19 cellular contexts compared by ENCODE assay signal in the genomic region with DNA sequence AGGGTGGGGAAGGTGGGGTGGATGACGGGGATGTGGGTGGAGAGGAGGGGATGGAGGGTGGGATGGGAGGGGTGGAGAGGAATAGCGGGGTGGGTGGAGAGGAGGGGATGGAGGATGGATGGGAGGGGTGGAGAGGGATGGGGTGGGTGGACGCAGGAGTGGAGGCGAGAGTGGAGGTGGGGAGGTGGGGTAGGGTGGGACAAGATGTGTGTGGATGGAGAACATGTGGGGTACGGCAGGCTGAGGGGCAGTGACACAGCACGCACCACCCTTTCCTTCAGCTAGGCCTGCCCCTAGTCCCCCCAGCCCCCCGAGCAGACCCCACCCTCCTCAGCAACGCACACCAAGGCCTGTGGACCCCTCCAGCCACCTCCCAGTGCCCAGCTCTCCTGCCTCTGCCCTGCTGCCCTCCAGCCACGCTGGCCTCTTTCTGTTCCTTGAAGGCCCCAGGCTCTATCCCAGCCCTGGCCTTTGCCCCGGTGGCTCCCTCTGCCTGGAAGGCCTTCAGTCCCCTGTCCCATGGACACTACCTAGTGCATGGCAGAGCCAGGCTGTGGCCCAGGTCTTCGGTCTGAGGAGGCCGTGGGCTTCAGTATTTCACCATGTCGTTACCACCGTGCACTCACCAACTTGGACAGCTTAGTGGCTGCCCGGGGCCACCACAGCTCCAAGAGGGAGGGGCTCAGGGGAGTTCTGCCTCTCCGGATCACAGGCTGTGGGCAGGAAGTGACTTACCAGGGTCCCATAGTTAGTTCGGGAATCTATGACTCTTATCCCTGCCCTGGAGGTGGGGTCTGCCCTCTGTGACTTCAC.
DNase-seq lines count a peak whose midpoint lies in the region; ATAC-seq, FAIRE-seq and TF ChIP-seq lines count a peak whose summit lies in the region.
"Had no signal": no experiment of that assay in that cellular context is flagged by ENCODE, and none has a peak within 500 bp of the region (broad histone marks: within the 10 kb centered on the region; RNA-seq: fewer than 3 reads in every experiment).

No MANE protein-coding gene starts in this region.

- no peak overlapping the region for H2BK120ac ChIP-seq in H9 (ENCODE audit: low read depth, low read length, poor library complexity, severe bottlenecking)

- in situ Hi-C loops in HepG2 (cut with HindIII; ENCODE audit: extremely low pct_ligation_motif_present, low pct_unique_long_range_greater_than_20kb), result no loop called here

- no peak overlapping the region for H2AK5ac ChIP-seq in H9 (ENCODE audit: insufficient read length, low read length)

- no peak overlapping the region for H3K56ac ChIP-seq in H9 (ENCODE audit: insufficient read length, low read depth, low read length)

- no peak overlapping the region for H2BK5ac ChIP-seq in H9 (ENCODE audit: insufficient read length, low read length)

- no peak overlapping the region for H3T11ph ChIP-seq in H9 (ENCODE audit: low read length)

- CTCF ChIA-PET in PC-3 (lab: Charles Lee), result no interaction called here
- CTCF ChIA-PET in HepG2 (lab: Yijun Ruan, JAX; ENCODE audit: low intra/inter-chr PET ratio, low total read pairs), result no interaction called here

- no peak overlapping the region for H3K14ac ChIP-seq in H9 (ENCODE audit: insufficient read depth, low read length)

- H2BK15ac ChIP-seq in H9 (ENCODE audit: low read depth, low read length), result no peak overlapping the region

- no peaks in the 10 kb centered on the region for H3K9me3 ChIP-seq in H9 (ENCODE audit: control insufficient read depth, low read depth, low read length)
- no peaks in the 10 kb centered on the region for H3K9me3 ChIP-seq in PC-3 (ENCODE audit: low read length)
- no peaks in the 10 kb centered on the region for H3K9me3 ChIP-seq in HepG2 (ENCODE audit: low read length)
- H3K9me3 ChIP-seq in upper lobe of left lung, result no peaks in the 10 kb centered on the region
- H3K9me3 ChIP-seq: HAP-1 had no signal

- H3K79me2 ChIP-seq in H9 (ENCODE audit: insufficient read depth, low read length) (no peaks in the 10 kb centered on the region), PC-3 (ENCODE audit: low read length) (no peaks in the 10 kb centered on the region), HepG2 (ENCODE audit: insufficient read depth, low read length) (no peaks in the 10 kb centered on the region)

- H3K9me2 ChIP-seq in PC-3 (replicated peaks; ENCODE audit: low read length), result no peaks in the 10 kb centered on the region

- no peaks in the 10 kb centered on the region for H3K79me1 ChIP-seq in H9 (ENCODE audit: insufficient read depth, low read depth, low read length, poor library complexity, severe bottlenecking)

- no peaks in the 10 kb centered on the region for H3K27me3 ChIP-seq in H9 (ENCODE audit: insufficient read depth, low read length)
- H3K27me3 ChIP-seq in PC-3 (ENCODE audit: low read length), result no peaks in the 10 kb centered on the region
- peaks cover 2 to 42% of the 10 kb centered on the region in 2 experiments; a peak in 3 of 5 replicates for H3K27me3 ChIP-seq in HepG2 (ENCODE audit: control insufficient read depth in 1 of 2, insufficient read depth in 2 of 2, low read length in 2 of 2)
- H3K27me3 ChIP-seq in upper lobe of left lung, result no peaks in the 10 kb centered on the region

- H4K20me1 ChIP-seq in H9 (ENCODE audit: control insufficient read depth, insufficient read depth, insufficient read length) (no peaks in the 10 kb centered on the region), PC-3 (ENCODE audit: low read length) (no peaks in the 10 kb centered on the region), HepG2 (ENCODE audit: insufficient read depth, low read length) (no peaks in the 10 kb centered on the region)

- no peak overlapping the region for H4K8ac ChIP-seq in H9 (replicated peaks; ENCODE audit: insufficient read length, low read depth, low read length)

- H3K9me3 Mint-ChIP-seq in H9, result peaks cover 0 to 5% of the 10 kb centered on the region in 2 experiments; a peak in 2 of 5 replicates

- H2BK12ac ChIP-seq in H9 (ENCODE audit: insufficient read length, low read depth, low read length), result no peak overlapping the region

- H3K27me3 Mint-ChIP-seq in H9 (ENCODE audit: low read depth), result no peaks in the 10 kb centered on the region

- no TSS peak for BruUV-seq in PC-3 (replicated peaks; lab: Mats Ljungman, UMichigan)
- no TSS peak for BruUV-seq in HepG2 (replicated peaks; lab: Mats Ljungman, UMichigan)

- TF ChIP-seq POLR2A in HepG2 (IDR thresholded peaks at IDR 0.05; ENCODE audit: insufficient read depth in 1 of 2, low read depth in 2 of 2, low read length in 2 of 2), result no peak
- TF ChIP-seq POLR2A in upper lobe of left lung (IDR thresholded peaks at IDR 0.05), result no peak

- H3K27ac Mint-ChIP-seq in H9, result peak overlapping the region in 1 of 3 experiments; percentile 96; a peak in 2 of 7 replicates

- ATAC-seq in PC-3 (no peak), HepG2 (peak; percentile 21; the same call in 2 of the 3 replicates), upper lobe of left lung (ENCODE audit: low FRiP score in 2 of 2) (no peak), Right ventricle myocardium superior (ENCODE audit: poor library complexity) (no peak), HG02642 (IDR thresholded peaks at IDR 0.05; ENCODE audit: poor library complexity, unreplicated experiment) (no peak)
- ATAC-seq: Panc1 had no signal

- 100% methylated on average over 1 of the region's 17 CpGs for WGBS in H9 (ENCODE audit: extremely low coverage, insufficient read length, low lambda C conversion rate)
- WGBS in HepG2 (ENCODE audit: low lambda C conversion rate), result 5% methylated on average over 17 of the region's 17 CpGs
- WGBS in upper lobe of left lung, 2 donors, result 82 to 89% methylated on average over 14 to 15 of the region's 17 CpGs

- no peaks in the 10 kb centered on the region; the same call in 1 of the 2 replicates for H3K4me1 ChIP-seq in H9 (ENCODE audit: insufficient read depth, low read length)
- H3K4me1 ChIP-seq in PC-3 (ENCODE audit: insufficient read depth, low read length), result peaks cover 22% of the 10 kb centered on the region
- no peaks in the 10 kb centered on the region for H3K4me1 ChIP-seq in HepG2 (ENCODE audit: insufficient read depth, low read length)
- no peaks in the 10 kb centered on the region for H3K4me1 ChIP-seq in upper lobe of left lung
- H3K4me1 ChIP-seq: HAP-1 had no signal

- no peak overlapping the region for H3K4ac ChIP-seq in H9 (ENCODE audit: low read depth, low read length)

- H3K4me3 ChIP-seq in PC-3 (ENCODE audit: low read length) (no peak overlapping the region), HepG2 (replicated peaks in 1 of 3; ENCODE audit: insufficient read depth in 1 of 3, low read depth in 2 of 3, low read length in 3 of 3) (no peak overlapping the region), upper lobe of left lung (no peak overlapping the region)
- H3K4me3 ChIP-seq: HAP-1 had no signal

- intact Hi-C loops in PC-3 (cut with micrococcal nuclease) (no loop called here), HepG2 (cut with micrococcal nuclease; ENCODE audit: unreplicated experiment) (no loop called here), Right ventricle myocardium superior (cut with DNase I) (no loop called here)

- no peaks in the 10 kb centered on the region for H3K36me3 ChIP-seq in PC-3 (ENCODE audit: low read depth, low read length)
- H3K36me3 ChIP-seq in HepG2 (replicated peaks in 1 of 2; ENCODE audit: control insufficient read depth in 1 of 2, insufficient read depth in 2 of 2, low read length in 2 of 2), result no peaks in the 10 kb centered on the region
- no peaks in the 10 kb centered on the region for H3K36me3 ChIP-seq in upper lobe of left lung
- H3K36me3 ChIP-seq: HAP-1 had no signal

- H3K9ac ChIP-seq in H9 (ENCODE audit: extremely low read depth, insufficient read length, low read length), result no peak overlapping the region
- no peak overlapping the region for H3K9ac ChIP-seq in PC-3 (ENCODE audit: low read length)
- no peak overlapping the region for H3K9ac ChIP-seq in HepG2 (ENCODE audit: insufficient read depth, low read depth, low read length)

- DNase-seq in H9 (peak; percentile 27), PC-3 (peak; percentile 36), HepG2 (ENCODE audit: low spot score) (no peak), upper lobe of left lung (peak; percentile 8 to 52), kidney glomerular epithelial cell (lab: John Stamatoyannopoulos, UW) (no peak), Right ventricle myocardium superior (no peak)
- DNase-seq: COR-L47, DMS53, IMR-90, Karpas-422, MM.1S, NCI-H1105, NCI-H1694, NCI-H524, SHP77 treated with DMSO at 0.1 percent for 48 hours had no signal

- no peak overlapping the region for H2AFZ ChIP-seq in H9 (ENCODE audit: low read length)
- H2AFZ ChIP-seq in PC-3 (ENCODE audit: low read length), result no peak overlapping the region
- no peak overlapping the region for H2AFZ ChIP-seq in HepG2 (ENCODE audit: low read length)

- no peaks in the 10 kb centered on the region for H3K36me3 Mint-ChIP-seq in H9 (ENCODE audit: insufficient read depth in 1 of 3, low read depth in 3 of 3)

- no peak for TF ChIP-seq RAD21 in HepG2 (CRISPR knock-in tag; IDR thresholded peaks at IDR 0.05)

- H4K91ac ChIP-seq in H9 (ENCODE audit: insufficient read length, low read depth, low read length), result no peak overlapping the region

- H3K23ac ChIP-seq in H9 (ENCODE audit: insufficient read length, low read depth, low read length), result no peak overlapping the region

- H3K4me3 Mint-ChIP-seq in H9, result no peak overlapping the region

- POLR2A ChIA-PET in PC-3 (lab: Charles Lee; ENCODE audit: unreplicated experiment) (no interaction called here), HepG2 (lab: Yijun Ruan, JAX) (no interaction called here)

- H2BK20ac ChIP-seq in H9 (ENCODE audit: low read depth, low read length, poor library complexity, severe bottlenecking), result no peak overlapping the region

- TF ChIP-seq EP300 in HepG2 (IDR thresholded peaks at IDR 0.05; ENCODE audit: low read depth in 2 of 2, low read length in 2 of 2), result no peak
- no peak for TF ChIP-seq EP300 in HepG2 (CRISPR knock-in tag; IDR thresholded peaks at IDR 0.05; ENCODE audit: borderline replicate concordance)
- no peak for TF ChIP-seq EP300 in upper lobe of left lung (IDR thresholded peaks at IDR 0.05)

- no peak overlapping the region for H3K18ac ChIP-seq in H9 (ENCODE audit: insufficient read length, low read depth, low read length)

- peaks cover 2 to 3% of the 10 kb centered on the region in 2 experiments; a peak in 2 of 4 replicates for H3K4me1 Mint-ChIP-seq in H9

- no peaks in the 10 kb centered on the region for H3K23me2 ChIP-seq in H9 (ENCODE audit: insufficient read length, low read depth, low read length, poor library complexity, severe bottlenecking)

- no peak overlapping the region for H4K5ac ChIP-seq in H9 (ENCODE audit: insufficient read length, low read depth, low read length)

- no peak for FAIRE-seq in HepG2 (lab: Jason Lieb, UNC)
- FAIRE-seq: GM19239 had no signal

- H3K27ac ChIP-seq in H9 (ENCODE audit: insufficient read length, low read depth, low read length), result no peak overlapping the region
- H3K27ac ChIP-seq in PC-3 (ENCODE audit: low read length), result no peak overlapping the region
- H3K27ac ChIP-seq in HepG2 (ENCODE audit: extremely low read length, insufficient read depth, low read length), result no peak overlapping the region
- no peak overlapping the region for H3K27ac ChIP-seq in upper lobe of left lung

- H3F3A ChIP-seq in PC-3 (ENCODE audit: low read length, unreplicated experiment), result no peaks in the 10 kb centered on the region

- no peak overlapping the region for H3K4me2 ChIP-seq in H9 (ENCODE audit: insufficient read depth, insufficient read length, low read length)
- no peak overlapping the region for H3K4me2 ChIP-seq in PC-3 (ENCODE audit: low read length)
- H3K4me2 ChIP-seq in HepG2 (ENCODE audit: low read depth, low read length), result no peak overlapping the region

- no peak for TF ChIP-seq CTCF in H9 (conservative IDR thresholded peaks at IDR 0.05)
- no peak for TF ChIP-seq CTCF in PC-3 (conservative IDR thresholded peaks at IDR 0.05; ENCODE audit: low read depth, low read length)
- no peak for TF ChIP-seq CTCF in HepG2 (CRISPR knock-in tag; IDR thresholded peaks at IDR 0.05)
- no peak for TF ChIP-seq CTCF in upper lobe of left lung (IDR thresholded peaks at IDR 0.05)

Comparison
In these comparisons a context has a peak if more than half of its experiments do, and no peak if none do; other contexts are left out.
1. DNase-seq: peak in H9 (single experiment), PC-3 (single experiment) and upper lobe of left lung (2 of 2); none in HepG2 (single experiment), kidney glomerular epithelial cell (single experiment) and Right ventricle myocardium superior (single experiment).